ENCODE assay signal across 8 cellular contexts in genomic region chr17:17044846-17045561, GRCh38. TPM values are rescaled to one million over a fixed set of nuclear protein-coding genes. Genes with fewer than 3 reads are reported as not detected.
A peak's percentile ranks its signal among the peaks of the same experiment; 100 is the strongest.
DNase-seq lines count a peak whose midpoint lies in the region; ATAC-seq and TF ChIP-seq lines count a peak whose summit lies in the region.

No MANE protein-coding gene starts in this region.

- in situ Hi-C loops in GM13976 (cut with MboI; ENCODE audit: low sequenced_read_pairs, unreplicated experiment): no loop called here

- no peaks in the 10 kb centered on the region for H3K36me3 Mint-ChIP-seq in activated naive CD4-positive, alpha-beta T cell treated with anti-CD3 and anti-CD28 coated beads for 36 hours (ENCODE audit: low read depth)
- peaks cover 5% of the 10 kb centered on the region for H3K36me3 Mint-ChIP-seq in activated naive CD8-positive, alpha-beta T cell treated with anti-CD3 and anti-CD28 coated beads, Interleukin-2, amount 50 U/mL, for 24 hours (ENCODE audit: low read depth)

- no peaks in the 10 kb centered on the region for H3K9me3 ChIP-seq in right atrium auricular region

- intact Hi-C loops in activated naive CD4-positive, alpha-beta T cell treated with anti-CD3 and anti-CD28 coated beads for 36 hours (cut with micrococcal nuclease): loop anchor here (5.0 kb wide), 3 partner anchors 42 to 547 kb away; partner anchors contain the start of gene PEMT

- H3K4me1 ChIP-seq in right atrium auricular region: peaks cover 0 to 76% of the 10 kb centered on the region in 2 donors

- H3K27ac ChIP-seq in right atrium auricular region: peak overlapping the region; percentile 86 to 87

- DNase-seq in activated naive CD4-positive, alpha-beta T cell treated with anti-CD3 and anti-CD28 coated beads for 36 hours: peak; percentile 30
- DNase-seq in activated naive CD4-positive, alpha-beta T cell treated with Interleukin-2 at 50 U/mL for 16 hours: no peak
- peak; percentile 54 for DNase-seq in NCI-H510A (lab: John Stamatoyannopoulos, UW)
- DNase-seq in activated naive CD8-positive, alpha-beta T cell treated with anti-CD3 and anti-CD28 coated beads, Interleukin-2, amount 50 U/mL, for 24 hours: no peak
- DNase-seq in right atrium auricular region (ENCODE audit: low spot score): no peak
- DNase-seq in retinal pigment epithelial cell (ENCODE audit: low read depth): no peak
- DNase-seq in GM13976 (ENCODE audit: low spot score): no peak

- H3K4me3 ChIP-seq in right atrium auricular region (peak overlapping the region; percentile 8 to 65), retinal pigment epithelial cell (ENCODE audit: low read length) (peak overlapping the region; percentile 92)

- H3K4me3 Mint-ChIP-seq in activated naive CD4-positive, alpha-beta T cell treated with anti-CD3 and anti-CD28 coated beads for 36 hours: peak overlapping the region; percentile 89
- H3K4me3 Mint-ChIP-seq in activated naive CD8-positive, alpha-beta T cell treated with anti-CD3 and anti-CD28 coated beads, Interleukin-2, amount 50 U/mL, for 24 hours: peak overlapping the region; percentile 90

- H3K27ac Mint-ChIP-seq in activated naive CD4-positive, alpha-beta T cell treated with anti-CD3 and anti-CD28 coated beads for 36 hours: no peak overlapping the region
- peak overlapping the region; percentile 29 for H3K27ac Mint-ChIP-seq in activated naive CD8-positive, alpha-beta T cell treated with anti-CD3 and anti-CD28 coated beads, Interleukin-2, amount 50 U/mL, for 24 hours

- CTCF ChIA-PET in activated naive CD4-positive, alpha-beta T cell treated with anti-CD3 and anti-CD28 coated beads for 36 hours (lab: Charles Lee): no interaction called here

- H3K4me1 Mint-ChIP-seq in activated naive CD4-positive, alpha-beta T cell treated with anti-CD3 and anti-CD28 coated beads for 36 hours (ENCODE audit: low read depth): peaks cover 62% of the 10 kb centered on the region
- H3K4me1 Mint-ChIP-seq in activated naive CD8-positive, alpha-beta T cell treated with anti-CD3 and anti-CD28 coated beads, Interleukin-2, amount 50 U/mL, for 24 hours: peaks cover 69% of the 10 kb centered on the region

- no peak for ATAC-seq in activated naive CD8-positive, alpha-beta T cell treated with anti-CD3 and anti-CD28 coated beads, Interleukin-2, amount 50 U/mL, for 24 hours
- no peak for ATAC-seq in HG02588 (IDR thresholded peaks at IDR 0.05; ENCODE audit: unreplicated experiment)

- H3K27me3 Mint-ChIP-seq in activated naive CD4-positive, alpha-beta T cell treated with anti-CD3 and anti-CD28 coated beads for 36 hours (ENCODE audit: low read depth): no peaks in the 10 kb centered on the region
- no peaks in the 10 kb centered on the region for H3K27me3 Mint-ChIP-seq in activated naive CD8-positive, alpha-beta T cell treated with anti-CD3 and anti-CD28 coated beads, Interleukin-2, amount 50 U/mL, for 24 hours

- no peaks in the 10 kb centered on the region for H3K27me3 ChIP-seq in right atrium auricular region

- TF ChIP-seq CTCF in right atrium auricular region (IDR thresholded peaks at IDR 0.05): no peak
- TF ChIP-seq CTCF in retinal pigment epithelial cell (conservative IDR thresholded peaks at IDR 0.05; ENCODE audit: low read depth, low read length): no peak
- TF ChIP-seq CTCF in GM13976 (IDR thresholded peaks at IDR 0.05; ENCODE audit: borderline replicate concordance, control extremely low read depth, extremely low read depth, insufficient read depth, missing control alignments): no peak

- H3K9me3 Mint-ChIP-seq in activated naive CD4-positive, alpha-beta T cell treated with anti-CD3 and anti-CD28 coated beads for 36 hours: no peaks in the 10 kb centered on the region
- H3K9me3 Mint-ChIP-seq in activated naive CD8-positive, alpha-beta T cell treated with anti-CD3 and anti-CD28 coated beads, Interleukin-2, amount 50 U/mL, for 24 hours: no peaks in the 10 kb centered on the region

- no peaks in the 10 kb centered on the region for H3K36me3 ChIP-seq in right atrium auricular region

RNA-seq across cellular contexts. Expression of gene MPRIP, which starts 2.7 kb away (rescaled TPM):
- total RNA-seq in activated naive CD4-positive, alpha-beta T cell treated with anti-CD3 and anti-CD28 coated beads for 36 hours: 100 to 1,000 TPM; 125 TPM
- 100 to 1,000 TPM; 102 to 145 TPM for total RNA-seq in right atrium auricular region

Comparison
In these comparisons a context has a peak if more than half of its experiments do, and no peak if none do; other contexts are left out.
1. DNase-seq: peak in activated naive CD4-positive, alpha-beta T cell treated with anti-CD3 and anti-CD28 coated beads for 36 hours (single experiment) and NCI-H510A (single experiment); none in activated naive CD4-positive, alpha-beta T cell treated with Interleukin-2 at 50 U/mL for 16 hours (single experiment), activated naive CD8-positive, alpha-beta T cell treated with anti-CD3 and anti-CD28 coated beads, Interleukin-2, amount 50 U/mL, for 24 hours (single experiment), right atrium auricular region (single experiment), retinal pigment epithelial cell (single experiment) and GM13976 (single experiment).